Comparison of ENCODE assay signal across 8 cellular contexts in genomic region chr17:82020874-82021727, GRCh38. TPM values are rescaled to one million over a fixed set of nuclear protein-coding genes. Genes with fewer than 3 reads are reported as not detected.
DNase-seq lines count a peak whose midpoint lies in the region; ATAC-seq and TF ChIP-seq lines count a peak whose summit lies in the region.

No MANE protein-coding gene starts in this region.

- 46 to 64% methylated on average over 13 to 25 of the region's 27 CpGs for WGBS in testis, 2 donors

- no peak for ATAC-seq in activated CD8-positive, alpha-beta T cell treated with anti-CD3 and anti-CD28 coated beads, Interleukin-2, amount 10 ng/mL, durations not matched to agents 7 days and 5 days
- ATAC-seq in HG03457 (IDR thresholded peaks at IDR 0.05; ENCODE audit: unreplicated experiment), result no peak

- peak overlapping the region; percentile 89 for H3K4me3 Mint-ChIP-seq in activated CD8-positive, alpha-beta T cell treated with anti-CD3 and anti-CD28 coated beads, Interleukin-2, amount 10 ng/mL, durations not matched to agents 7 days and 5 days
- H3K4me3 Mint-ChIP-seq in endothelial cell (ENCODE audit: unreplicated experiment) (peak overlapping the region; percentile 91), mesothelial cell of epicardium (peak overlapping the region; percentile 76)

- H3K27me3 Mint-ChIP-seq in activated CD8-positive, alpha-beta T cell treated with anti-CD3 and anti-CD28 coated beads, Interleukin-2, amount 10 ng/mL, durations not matched to agents 7 days and 5 days (ENCODE audit: low read depth), result no peaks in the 10 kb centered on the region
- peaks cover 5% of the 10 kb centered on the region for H3K27me3 Mint-ChIP-seq in endothelial cell (ENCODE audit: unreplicated experiment)
- H3K27me3 Mint-ChIP-seq in mesothelial cell of epicardium (ENCODE audit: low read depth), result no peaks in the 10 kb centered on the region

- POLR2A ChIA-PET in activated CD8-positive, alpha-beta T cell treated with anti-CD3 and anti-CD28 coated beads, Interleukin-2, amount 10 ng/mL, durations not matched to agents 7 days and 5 days (lab: Charles Lee), result interaction anchor here (0.7 to 2.8 kb wide), 6 partner anchors 10 to 131 kb away, joined by 3 to 12 read pairs (median 4); partner anchors contain the start of genes DCXR and MAFG

- peak; percentile 74 for TF ChIP-seq CTCF in GM12872 (IDR thresholded peaks at IDR 0.05; ENCODE audit: insufficient read depth, low read depth, low read length)
- peak; percentile 20 for TF ChIP-seq CTCF in endothelial cell (IDR thresholded peaks at IDR 0.05; ENCODE audit: unreplicated experiment)
- TF ChIP-seq CTCF in mesothelial cell of epicardium (IDR thresholded peaks at IDR 0.05; ENCODE audit: unreplicated experiment), result peak; percentile 17
- TF ChIP-seq CTCF in testis (IDR thresholded peaks at IDR 0.05), result peak; percentile 43 to 63 (median 59)

- H3K36me3 ChIP-seq in testis (ENCODE audit: low read depth, missing control alignments), result no peaks in the 10 kb centered on the region

- CTCF ChIA-PET in activated CD8-positive, alpha-beta T cell treated with anti-CD3 and anti-CD28 coated beads, Interleukin-2, amount 10 ng/mL, durations not matched to agents 7 days and 5 days (lab: Charles Lee), result interaction anchor here (0.7 to 6.1 kb wide), 21 partner anchors 10 to 350 kb away, joined by 3 to 138 read pairs (median 4); partner anchors contain the start of genes DCXR, MAFG, NOTUM and PYCR1

- no peak for TF ChIP-seq POLR2A in testis (IDR thresholded peaks at IDR 0.05)

- peaks cover 27% of the 10 kb centered on the region for H3K4me1 Mint-ChIP-seq in activated CD8-positive, alpha-beta T cell treated with anti-CD3 and anti-CD28 coated beads, Interleukin-2, amount 10 ng/mL, durations not matched to agents 7 days and 5 days (ENCODE audit: low read depth)
- H3K4me1 Mint-ChIP-seq in endothelial cell (ENCODE audit: unreplicated experiment) (peaks cover 5% of the 10 kb centered on the region), mesothelial cell of epicardium (peaks cover 22% of the 10 kb centered on the region)

- H3K4me3 ChIP-seq in testis, result no peak overlapping the region

- intact Hi-C loops in testis (cut with DNase I; ENCODE audit: low total_unique reads), result loop anchor here (5.0 kb wide), 1 partner anchor 59 kb away; the partner anchor contains the start of gene NOTUM

- no peaks in the 10 kb centered on the region for H3K27me3 ChIP-seq in testis

- DNase-seq in ACHN (peak; percentile 83), NCI-H510A (lab: John Stamatoyannopoulos, UW) (peak; percentile 46), endothelial cell (ENCODE audit: low spot score) (peak; percentile 53), mesothelial cell of epicardium (ENCODE audit: low spot score in 2 of 2, unreplicated experiment in 2 of 2) (peak in 1 of 2 experiments; percentile 67), testis (peak; percentile 80)
- peak; percentile 77 for DNase-seq in activated CD8-positive, alpha-beta T cell treated with anti-CD3 and anti-CD28 coated beads, Interleukin-2, amount 10 ng/mL, durations not matched to agents 7 days and 5 days

- peaks cover 19% of the 10 kb centered on the region for H3K4me1 ChIP-seq in testis

- peak overlapping the region; percentile 83 for H3K27ac Mint-ChIP-seq in activated CD8-positive, alpha-beta T cell treated with anti-CD3 and anti-CD28 coated beads, Interleukin-2, amount 10 ng/mL, durations not matched to agents 7 days and 5 days
- no peak overlapping the region for H3K27ac Mint-ChIP-seq in endothelial cell (ENCODE audit: unreplicated experiment)
- peak overlapping the region; percentile 72 for H3K27ac Mint-ChIP-seq in mesothelial cell of epicardium

- peaks cover 12% of the 10 kb centered on the region for H3K36me3 Mint-ChIP-seq in activated CD8-positive, alpha-beta T cell treated with anti-CD3 and anti-CD28 coated beads, Interleukin-2, amount 10 ng/mL, durations not matched to agents 7 days and 5 days (ENCODE audit: low read depth)
- H3K36me3 Mint-ChIP-seq in endothelial cell (ENCODE audit: low read depth, unreplicated experiment), result peaks cover 4% of the 10 kb centered on the region
- no peaks in the 10 kb centered on the region for H3K36me3 Mint-ChIP-seq in mesothelial cell of epicardium

- no peak overlapping the region for H3K27ac ChIP-seq in testis

- no peaks in the 10 kb centered on the region for H3K9me3 ChIP-seq in testis

- in situ Hi-C loops in ACHN (cut with HindIII; ENCODE audit: low pct_ligation_motif_present, low pct_unique_long_range_greater_than_20kb, low sequenced_read_pairs), result no loop called here

- H3K9me3 Mint-ChIP-seq in activated CD8-positive, alpha-beta T cell treated with anti-CD3 and anti-CD28 coated beads, Interleukin-2, amount 10 ng/mL, durations not matched to agents 7 days and 5 days (ENCODE audit: insufficient read depth), result no peaks in the 10 kb centered on the region
- H3K9me3 Mint-ChIP-seq in endothelial cell (ENCODE audit: unreplicated experiment), result no peaks in the 10 kb centered on the region
- H3K9me3 Mint-ChIP-seq in mesothelial cell of epicardium, result no peaks in the 10 kb centered on the region

RNA-seq across cellular contexts. Expression of gene CENPX, which starts 1.6 kb away (rescaled TPM):
- total RNA-seq in activated CD8-positive, alpha-beta T cell treated with anti-CD3 and anti-CD28 coated beads, Interleukin-2, amount 10 ng/mL, durations not matched to agents 7 days and 5 days, result 10 to 100 TPM; 86.7 to 87.7 TPM
- total RNA-seq in endothelial cell (ENCODE audit: unreplicated experiment) (42.9 TPM), mesothelial cell of epicardium (40.0 to 45.5 TPM (median 40.6 TPM) in 3 replicates), testis (10 to 100 TPM; 43.5 to 51.8 TPM)
- polyA plus RNA-seq in testis (ENCODE audit: insufficient read depth, low read depth, low replicate concordance), result 43.0 TPM

RNA-seq across cellular contexts. Expression of gene LRRC45, which starts 2.0 kb away (rescaled TPM):
- 10 to 100 TPM; 58.3 to 58.9 TPM for total RNA-seq in activated CD8-positive, alpha-beta T cell treated with anti-CD3 and anti-CD28 coated beads, Interleukin-2, amount 10 ng/mL, durations not matched to agents 7 days and 5 days
- total RNA-seq in endothelial cell (ENCODE audit: unreplicated experiment) (12.2 TPM), mesothelial cell of epicardium (16.9 to 18.5 TPM (median 17.9 TPM) in 3 replicates), testis (10 to 100 TPM; 10.7 to 12.8 TPM)
- 5.7 TPM for polyA plus RNA-seq in testis (ENCODE audit: insufficient read depth, low read depth, low replicate concordance)

RNA-seq across cellular contexts. Expression of gene RAC3, which starts 10.4 kb away (rescaled TPM):
- total RNA-seq in activated CD8-positive, alpha-beta T cell treated with anti-CD3 and anti-CD28 coated beads, Interleukin-2, amount 10 ng/mL, durations not matched to agents 7 days and 5 days, result 10 to 100 TPM; 12.9 to 13.1 TPM
- total RNA-seq in endothelial cell (ENCODE audit: unreplicated experiment) (24.0 TPM), mesothelial cell of epicardium (32.6 to 34.6 TPM (median 33.6 TPM) in 3 replicates), testis (100 to 1,000 TPM in 1 of 2 donors, 10 to 100 TPM in 1; 74.3 to 102 TPM)
- 42.3 TPM for polyA plus RNA-seq in testis (ENCODE audit: insufficient read depth, low read depth, low replicate concordance)

RNA-seq across cellular contexts. Expression of gene DCXR, which starts 16.4 kb away (rescaled TPM):
- total RNA-seq in activated CD8-positive, alpha-beta T cell treated with anti-CD3 and anti-CD28 coated beads, Interleukin-2, amount 10 ng/mL, durations not matched to agents 7 days and 5 days, result 100 to 1,000 TPM; 141 TPM
- total RNA-seq in endothelial cell (ENCODE audit: unreplicated experiment) (30.8 TPM), mesothelial cell of epicardium (73.5 to 80.2 TPM (median 77.6 TPM) in 3 replicates), testis (100 to 1,000 TPM; 134 to 188 TPM)
- polyA plus RNA-seq in testis (ENCODE audit: insufficient read depth, low read depth, low replicate concordance), result 109 TPM

RNA-seq across cellular contexts. Expression of gene RFNG, which starts 30.5 kb away (rescaled TPM):
- total RNA-seq in activated CD8-positive, alpha-beta T cell treated with anti-CD3 and anti-CD28 coated beads, Interleukin-2, amount 10 ng/mL, durations not matched to agents 7 days and 5 days, result 10 to 100 TPM; 19.4 to 20.8 TPM
- 19.7 TPM for total RNA-seq in endothelial cell (ENCODE audit: unreplicated experiment)
- 53.8 to 57.3 TPM (median 55.6 TPM) in 3 replicates for total RNA-seq in mesothelial cell of epicardium
- 100 to 1,000 TPM in 1 of 2 donors, 10 to 100 TPM in 1; 73.3 to 102 TPM for total RNA-seq in testis
- 50.5 TPM for polyA plus RNA-seq in testis (ENCODE audit: insufficient read depth, low read depth, low replicate concordance)

Comparison
In these comparisons a context has a peak if more than half of its experiments do, and no peak if none do; other contexts are left out.
1. CTCF ChIP-seq: peak in every context shown above with its lines; median percentile 74 in GM12872; 59 in testis; 20 in endothelial cell; 17 in mesothelial cell of epicardium.